Comparison of ENCODE assay signal across 9 cellular contexts in genomic region chr2:96325038-96325883, GRCh38. TPM values are rescaled to one million over a fixed set of nuclear protein-coding genes. Genes with fewer than 3 reads are reported as not detected.
A peak's percentile ranks its signal among the peaks of the same experiment; 100 is the strongest.
DNase-seq lines count a peak whose midpoint lies in the region; ATAC-seq lines count a peak whose summit lies in the region.
"Had no signal": no experiment of that assay in that cellular context is flagged by ENCODE, and none has a peak within 500 bp of the region (broad histone marks: within the 10 kb centered on the region; RNA-seq: fewer than 3 reads in every experiment).

Gene ITPRIPL1, plus strand, starts transcription at chr2:96325317. Its CDS starts 523 bp downstream, at chr2:96325840.

- H3K27ac Mint-ChIP-seq in activated naive CD4-positive, alpha-beta T cell treated with anti-CD3 and anti-CD28 coated beads, Interleukin-2, amount 50 U/mL, for 72 hours, result peak within 1 kb of the TSS; percentile 85 to 99

- peaks cover 61% of the 10 kb centered on the region for H3K27me3 ChIP-seq in iPS-20b (ENCODE audit: insufficient read depth, low read length)

- H3K9ac ChIP-seq in iPS-20b (ENCODE audit: low read depth, low read length), result peak within 1 kb of the TSS; percentile 69; the same call in 1 of the 2 replicates

- H3K36me3 ChIP-seq in iPS-20b (ENCODE audit: insufficient read depth, low read depth, low read length), result peaks cover 22% of the 10 kb centered on the region

- H3K27ac ChIP-seq in iPS-20b (ENCODE audit: low read length), result no peak within 1 kb of the TSS
- H3K27ac ChIP-seq: 22Rv1 had no signal

- no peaks in the 10 kb centered on the region for H3K9me3 Mint-ChIP-seq in activated naive CD4-positive, alpha-beta T cell treated with anti-CD3 and anti-CD28 coated beads, Interleukin-2, amount 50 U/mL, for 72 hours

- ATAC-seq in activated naive CD4-positive, alpha-beta T cell treated with anti-CD3 and anti-CD28 coated beads, Interleukin-2, amount 50 U/mL, for 72 hours, result peak; percentile 25 to 43
- no peak for ATAC-seq in GM19035 (IDR thresholded peaks at IDR 0.05; ENCODE audit: unreplicated experiment)

- H3K4me1 ChIP-seq in iPS-20b (ENCODE audit: insufficient read depth, low read length), result peaks cover 3% of the 10 kb centered on the region; the same call in 1 of the 2 replicates

- peak; percentile 68 for DNase-seq in DMS 273 (lab: John Stamatoyannopoulos, UW; ENCODE audit: unreplicated experiment)
- no peak for DNase-seq in DMS 273 treated with DMSO at 0.1 percent for 48 hours (lab: John Stamatoyannopoulos, UW)
- peak; percentile 53 for DNase-seq in NCI-H2171 treated with DMSO at 0.1 percent for 48 hours (lab: John Stamatoyannopoulos, UW)
- DNase-seq in activated naive CD4-positive, alpha-beta T cell treated with anti-CD3 and anti-CD28 coated beads, Interleukin-2, amount 50 U/mL, for 72 hours (ENCODE audit: low spot score in 2 of 2), result peak; percentile 54 to 65
- DNase-seq in stimulated activated CD4-positive, alpha-beta T cell treated with anti-CD3 and anti-CD28 coated beads, Interleukin-1b, Interleukin-23, amount 100 ng/mL, for 48 hours, result peak; percentile 49
- DNase-seq in NCI-H2196 treated with DMSO at 0.1 percent for 48 hours (lab: John Stamatoyannopoulos, UW; ENCODE audit: unreplicated experiment), result no peak

- H3K9me3 ChIP-seq in iPS-20b (ENCODE audit: insufficient read depth, low read depth, low read length), result no peaks in the 10 kb centered on the region

- peak within 1 kb of the TSS; percentile 78 for H3K4me3 ChIP-seq in iPS-20b (ENCODE audit: low read length)

- H3K36me3 Mint-ChIP-seq in activated naive CD4-positive, alpha-beta T cell treated with anti-CD3 and anti-CD28 coated beads, Interleukin-2, amount 50 U/mL, for 72 hours, result peaks cover 30 to 43% of the 10 kb centered on the region in 2 donors

RNA-seq across cellular contexts. Expression of gene ITPRIPL1, which starts in this region (rescaled TPM):
- 10 to 100 TPM; 15.5 to 28.2 TPM for total RNA-seq in activated naive CD4-positive, alpha-beta T cell treated with anti-CD3 and anti-CD28 coated beads, Interleukin-2, amount 50 U/mL, for 72 hours

Comparison
In these comparisons a context has a peak if more than half of its experiments do, and no peak if none do; other contexts are left out.
1. DNase-seq: peak in DMS 273 (single experiment), NCI-H2171 treated with DMSO at 0.1 percent for 48 hours (single experiment), activated naive CD4-positive, alpha-beta T cell treated with anti-CD3 and anti-CD28 coated beads, Interleukin-2, amount 50 U/mL, for 72 hours (2 of 2) and stimulated activated CD4-positive, alpha-beta T cell treated with anti-CD3 and anti-CD28 coated beads, Interleukin-1b, Interleukin-23, amount 100 ng/mL, for 48 hours (single experiment); none in DMS 273 treated with DMSO at 0.1 percent for 48 hours (single experiment) and NCI-H2196 treated with DMSO at 0.1 percent for 48 hours (single experiment).